Comparison of ENCODE assay signal across 16 cellular contexts in genomic region chr15:28980709-28981350, GRCh38.
A peak's percentile ranks its signal among the peaks of the same experiment; 100 is the strongest.
DNase-seq lines count a peak whose midpoint lies in the region; TF ChIP-seq lines count a peak whose summit lies in the region.
"Had no signal": no experiment of that assay in that cellular context is flagged by ENCODE, and none has a peak within 500 bp of the region (broad histone marks: within the 10 kb centered on the region; RNA-seq: fewer than 3 reads in every experiment).

No MANE protein-coding gene starts in this region.

- H4K8ac ChIP-seq in trophoblast cell (ENCODE audit: low read depth, low read length) = no peak overlapping the region

- H3K4ac ChIP-seq in trophoblast cell (ENCODE audit: low read depth, low read length) = no peak overlapping the region

- H2AFZ ChIP-seq in trophoblast cell (ENCODE audit: insufficient read depth, low read length, poor library complexity) = no peak overlapping the region

- WGBS in trophoblast cell (ENCODE audit: extremely low coverage, insufficient coverage, insufficient read length) = no CpG with 5 or more reads among the region's 3 CpGs

- H3K36me3 Mint-ChIP-seq in immature natural killer cell = peaks cover 0 to 6% (median 0%) of the 10 kb centered on the region in 3 donors
- H3K36me3 Mint-ChIP-seq in progenitor cell of endocrine pancreas (ENCODE audit: insufficient read depth) = peaks cover 4% of the 10 kb centered on the region
- no peaks in the 10 kb centered on the region for H3K36me3 Mint-ChIP-seq in CD14-positive monocyte

- no peak overlapping the region for H4K91ac ChIP-seq in trophoblast cell (ENCODE audit: low read depth, low read length)

- no peak overlapping the region for H2BK5ac ChIP-seq in trophoblast cell (ENCODE audit: low read depth, low read length, poor library complexity)

- intact Hi-C loops in CD14-positive monocyte (cut with micrococcal nuclease) = no loop called here

- H3K4me3 ChIP-seq in trophoblast cell (ENCODE audit: low read depth, low read length) = no peak overlapping the region
- H3K4me3 ChIP-seq: A549, HAP-1 had no signal

- H3K27me3 ChIP-seq in trophoblast cell (ENCODE audit: insufficient read depth, low read length) = no peaks in the 10 kb centered on the region

- H3K9ac ChIP-seq in trophoblast cell (ENCODE audit: low read length) = no peak overlapping the region

- H3K4me2 ChIP-seq in trophoblast cell (ENCODE audit: low read length) = no peak overlapping the region
- H3K4me2 ChIP-seq: A549 had no signal

- no peak overlapping the region for H3K27ac ChIP-seq in trophoblast cell (ENCODE audit: low read depth, low read length)
- H3K27ac ChIP-seq: 22Rv1, A549, C4-2B had no signal

- peak; percentile 7 for DNase-seq in DMS 273 (lab: John Stamatoyannopoulos, UW; ENCODE audit: unreplicated experiment)
- DNase-seq in DMS 273 treated with DMSO at 0.1 percent for 48 hours (lab: John Stamatoyannopoulos, UW) = no peak
- peak; percentile 8 to 77 for DNase-seq in cerebellar nuclear complex (lab: John Stamatoyannopoulos, UW)
- no peak for DNase-seq in immature natural killer cell
- DNase-seq in progenitor cell of endocrine pancreas (ENCODE audit: low spot score, unreplicated experiment) = no peak
- no peak for DNase-seq in trophoblast cell
- no peak for DNase-seq in NCI-H2171 treated with DMSO at 0.1 percent for 48 hours (lab: John Stamatoyannopoulos, UW)
- DNase-seq in CD14-positive monocyte (ENCODE audit: low spot score) = no peak
- DNase-seq: AML-193; Calu3; CD8-positive, alpha-beta T cell; GDM1 had no signal

- H3K4me1 Mint-ChIP-seq in immature natural killer cell (peaks cover 29 to 36% of the 10 kb centered on the region in 2 donors), progenitor cell of endocrine pancreas (ENCODE audit: low read depth) (peaks cover 8% of the 10 kb centered on the region), CD14-positive monocyte (no peaks in the 10 kb centered on the region)

- H2BK12ac ChIP-seq in trophoblast cell (ENCODE audit: low read length) = no peak overlapping the region

- no peaks in the 10 kb centered on the region for H3K9me3 Mint-ChIP-seq in immature natural killer cell
- H3K9me3 Mint-ChIP-seq in progenitor cell of endocrine pancreas (ENCODE audit: low read depth) = peaks cover 3% of the 10 kb centered on the region
- peaks cover 0 to 3% (median 0%) of the 10 kb centered on the region in 7 donors for H3K9me3 Mint-ChIP-seq in CD14-positive monocyte
- H3K9me3 Mint-ChIP-seq: CD8-positive, alpha-beta T cell had no signal

- H3K4me3 Mint-ChIP-seq in immature natural killer cell (no peak overlapping the region), progenitor cell of endocrine pancreas (ENCODE audit: low read depth) (no peak overlapping the region), CD14-positive monocyte (no peak overlapping the region)
- H3K4me3 Mint-ChIP-seq: CD8-positive, alpha-beta T cell had no signal

- H3K4me1 ChIP-seq in trophoblast cell (ENCODE audit: control insufficient read depth in 1 of 2, insufficient read depth in 2 of 2, low read length in 2 of 2) = peaks cover 9 to 18% of the 10 kb centered on the region in 2 experiments
- H3K4me1 ChIP-seq: HAP-1 had no signal

- no peaks in the 10 kb centered on the region for H3K79me2 ChIP-seq in trophoblast cell (ENCODE audit: control insufficient read depth, insufficient read depth, low read length, poor library complexity)

- TF ChIP-seq CTCF in progenitor cell of endocrine pancreas (IDR thresholded peaks at IDR 0.05; ENCODE audit: unreplicated experiment) = no peak
- TF ChIP-seq CTCF in CD14-positive monocyte (IDR thresholded peaks at IDR 0.05) = no peak

- H3K36me3 ChIP-seq in trophoblast cell (ENCODE audit: control insufficient read depth in 1 of 2, insufficient read depth in 2 of 2, low read length in 2 of 2) = no peaks in the 10 kb centered on the region
- H3K36me3 ChIP-seq: HAP-1 had no signal

- no peak overlapping the region for H3K14ac ChIP-seq in trophoblast cell (ENCODE audit: low read length)

- H2BK120ac ChIP-seq in trophoblast cell (ENCODE audit: insufficient read depth, low read length, poor library complexity) = no peak overlapping the region

- H4K12ac ChIP-seq in trophoblast cell (ENCODE audit: low read depth, low read length) = no peak overlapping the region

- H3K27ac Mint-ChIP-seq in immature natural killer cell (peak overlapping the region in 5 of 6 donors; percentile 23 to 71 (median 47)), progenitor cell of endocrine pancreas (no peak overlapping the region), CD14-positive monocyte (no peak overlapping the region)
- H3K27ac Mint-ChIP-seq: CD8-positive, alpha-beta T cell had no signal

- H3K23ac ChIP-seq in trophoblast cell (ENCODE audit: low read length) = no peak overlapping the region

- H3K27me3 Mint-ChIP-seq in immature natural killer cell (ENCODE audit: low read depth in 3 of 3) (peaks cover 3 to 6% (median 5%) of the 10 kb centered on the region in 3 donors), progenitor cell of endocrine pancreas (no peaks in the 10 kb centered on the region), CD14-positive monocyte (ENCODE audit: low read depth in 3 of 3) (peaks cover 2 to 15% (median 9%) of the 10 kb centered on the region in 3 donors)

- peaks cover 2% of the 10 kb centered on the region for H3K79me1 ChIP-seq in trophoblast cell (ENCODE audit: low read length)

- no peak overlapping the region for H2AK5ac ChIP-seq in trophoblast cell (ENCODE audit: low read length)

- no peak overlapping the region for H3K18ac ChIP-seq in trophoblast cell (ENCODE audit: low read length)

- H3K9me3 ChIP-seq in trophoblast cell (ENCODE audit: insufficient read depth, low read depth, low read length) = peaks cover 4% of the 10 kb centered on the region
- H3K9me3 ChIP-seq: A549, HAP-1 had no signal

Comparison
In these comparisons a context has a peak if more than half of its experiments do, and no peak if none do; other contexts are left out.
1. DNase-seq: peak in DMS 273 (single experiment) and cerebellar nuclear complex (2 of 2); none in DMS 273 treated with DMSO at 0.1 percent for 48 hours (single experiment), immature natural killer cell (0 of 3), progenitor cell of endocrine pancreas (single experiment), trophoblast cell (0 of 2), NCI-H2171 treated with DMSO at 0.1 percent for 48 hours (single experiment) and CD14-positive monocyte (single experiment).
2. H3K27ac Mint-ChIP-seq: peak in immature natural killer cell (5 of 6); none in progenitor cell of endocrine pancreas (single experiment) and CD14-positive monocyte (0 of 7).